In genomic region chr1:9705337-9706098, GRCh38 we compare ENCODE assay signal across 9 cellular contexts. TPM values are rescaled to one million over a fixed set of nuclear protein-coding genes. Genes with fewer than 3 reads are reported as not detected.
DNase-seq lines count a peak whose midpoint lies in the region; ATAC-seq lines count a peak whose summit lies in the region.
"Had no signal": no experiment of that assay in that cellular context is flagged by ENCODE, and none has a peak within 500 bp of the region (broad histone marks: within the 10 kb centered on the region; RNA-seq: fewer than 3 reads in every experiment).

No MANE protein-coding gene starts in this region.

- H3K4me3 Mint-ChIP-seq in activated naive CD4-positive, alpha-beta T cell treated with anti-CD3 and anti-CD28 coated beads, Interleukin-2, amount 50 U/mL, for 24 hours: peak overlapping the region; percentile 66
- H3K4me3 Mint-ChIP-seq in activated CD4-positive, alpha-beta memory T cell treated with anti-CD3 and anti-CD28 coated beads for 36 hours: no peak overlapping the region

- CTCF ChIA-PET in activated CD4-positive, alpha-beta memory T cell treated with anti-CD3 and anti-CD28 coated beads for 36 hours (lab: Charles Lee): interaction anchor here (3.0 kb wide), 1 partner anchor 16 kb away, joined by 12 read pairs; no protein-coding TSS in a partner anchor

- peaks cover 64% of the 10 kb centered on the region for H3K4me1 Mint-ChIP-seq in activated naive CD4-positive, alpha-beta T cell treated with anti-CD3 and anti-CD28 coated beads, Interleukin-2, amount 50 U/mL, for 24 hours
- peaks cover 49% of the 10 kb centered on the region for H3K4me1 Mint-ChIP-seq in activated CD4-positive, alpha-beta memory T cell treated with anti-CD3 and anti-CD28 coated beads for 36 hours (ENCODE audit: low read depth)

- peaks cover 16% of the 10 kb centered on the region for H3K36me3 Mint-ChIP-seq in activated naive CD4-positive, alpha-beta T cell treated with anti-CD3 and anti-CD28 coated beads, Interleukin-2, amount 50 U/mL, for 24 hours
- H3K36me3 Mint-ChIP-seq in activated naive CD4-positive, alpha-beta T cell treated with anti-CD3 and anti-CD28 coated beads, Interleukin-2, amount 50 U/mL, for 72 hours: peaks cover 16 to 43% of the 10 kb centered on the region in 2 donors
- H3K36me3 Mint-ChIP-seq in activated CD4-positive, alpha-beta memory T cell treated with anti-CD3 and anti-CD28 coated beads for 36 hours: peaks cover 36% of the 10 kb centered on the region

- intact Hi-C loops in activated CD4-positive, alpha-beta memory T cell treated with anti-CD3 and anti-CD28 coated beads for 36 hours (cut with micrococcal nuclease): no loop called here

- peak overlapping the region; percentile 79 for H3K27ac Mint-ChIP-seq in activated naive CD4-positive, alpha-beta T cell treated with anti-CD3 and anti-CD28 coated beads, Interleukin-2, amount 50 U/mL, for 24 hours
- H3K27ac Mint-ChIP-seq in activated naive CD4-positive, alpha-beta T cell treated with anti-CD3 and anti-CD28 coated beads, Interleukin-2, amount 50 U/mL, for 72 hours: peak overlapping the region in 1 of 2 donors; percentile 79
- H3K27ac Mint-ChIP-seq in activated CD4-positive, alpha-beta memory T cell treated with anti-CD3 and anti-CD28 coated beads for 36 hours: peak overlapping the region; percentile 80

- no peak for DNase-seq in activated naive CD4-positive, alpha-beta T cell treated with anti-CD3 and anti-CD28 coated beads, Interleukin-2, amount 50 U/mL, for 72 hours (ENCODE audit: low spot score in 2 of 2)
- DNase-seq in activated CD4-positive, alpha-beta memory T cell treated with anti-CD3 and anti-CD28 coated beads for 36 hours: no peak
- DNase-seq in fibroblast of peridontal ligament (ENCODE audit: extremely low read depth): peak; percentile 75
- DNase-seq in NCI-H187 (lab: John Stamatoyannopoulos, UW): no peak
- DNase-seq in NOMO-1 treated with dmso at 0.1 percent for 144 hours (lab: John Stamatoyannopoulos, UW; ENCODE audit: unreplicated experiment): no peak
- no peak for DNase-seq in DMS 273 treated with DMSO at 0.1 percent for 48 hours (lab: John Stamatoyannopoulos, UW)
- DNase-seq: central memory CD4-positive, alpha-beta T cell had no signal

- POLR2A ChIA-PET in activated CD4-positive, alpha-beta memory T cell treated with anti-CD3 and anti-CD28 coated beads for 36 hours (lab: Charles Lee): interaction anchor here (0.6 kb wide), 1 partner anchor 142 kb away, joined by 3 read pairs; no protein-coding TSS in a partner anchor

- ATAC-seq in activated naive CD4-positive, alpha-beta T cell treated with anti-CD3 and anti-CD28 coated beads, Interleukin-2, amount 50 U/mL, for 72 hours: no peak
- ATAC-seq in HG02610 (IDR thresholded peaks at IDR 0.05; ENCODE audit: unreplicated experiment): no peak

- H3K9me3 Mint-ChIP-seq in activated naive CD4-positive, alpha-beta T cell treated with anti-CD3 and anti-CD28 coated beads, Interleukin-2, amount 50 U/mL, for 24 hours: no peaks in the 10 kb centered on the region
- H3K9me3 Mint-ChIP-seq in activated naive CD4-positive, alpha-beta T cell treated with anti-CD3 and anti-CD28 coated beads, Interleukin-2, amount 50 U/mL, for 72 hours: peaks cover 0 to 8% of the 10 kb centered on the region in 2 donors
- H3K9me3 Mint-ChIP-seq in activated CD4-positive, alpha-beta memory T cell treated with anti-CD3 and anti-CD28 coated beads for 36 hours: peaks cover 7% of the 10 kb centered on the region

- no peaks in the 10 kb centered on the region for H3K27me3 Mint-ChIP-seq in activated naive CD4-positive, alpha-beta T cell treated with anti-CD3 and anti-CD28 coated beads, Interleukin-2, amount 50 U/mL, for 24 hours
- H3K27me3 Mint-ChIP-seq in activated CD4-positive, alpha-beta memory T cell treated with anti-CD3 and anti-CD28 coated beads for 36 hours: no peaks in the 10 kb centered on the region

RNA-seq across cellular contexts. Expression of gene PIK3CD, which starts 54.0 kb away (rescaled TPM):
- 100 to 1,000 TPM; 118 to 138 TPM for total RNA-seq in activated naive CD4-positive, alpha-beta T cell treated with anti-CD3 and anti-CD28 coated beads, Interleukin-2, amount 50 U/mL, for 72 hours
- 100 to 1,000 TPM; 129 to 138 TPM for total RNA-seq in activated CD4-positive, alpha-beta memory T cell treated with anti-CD3 and anti-CD28 coated beads for 36 hours
